Comparison of ENCODE assay signal across 8 cellular contexts in the genomic region with DNA sequence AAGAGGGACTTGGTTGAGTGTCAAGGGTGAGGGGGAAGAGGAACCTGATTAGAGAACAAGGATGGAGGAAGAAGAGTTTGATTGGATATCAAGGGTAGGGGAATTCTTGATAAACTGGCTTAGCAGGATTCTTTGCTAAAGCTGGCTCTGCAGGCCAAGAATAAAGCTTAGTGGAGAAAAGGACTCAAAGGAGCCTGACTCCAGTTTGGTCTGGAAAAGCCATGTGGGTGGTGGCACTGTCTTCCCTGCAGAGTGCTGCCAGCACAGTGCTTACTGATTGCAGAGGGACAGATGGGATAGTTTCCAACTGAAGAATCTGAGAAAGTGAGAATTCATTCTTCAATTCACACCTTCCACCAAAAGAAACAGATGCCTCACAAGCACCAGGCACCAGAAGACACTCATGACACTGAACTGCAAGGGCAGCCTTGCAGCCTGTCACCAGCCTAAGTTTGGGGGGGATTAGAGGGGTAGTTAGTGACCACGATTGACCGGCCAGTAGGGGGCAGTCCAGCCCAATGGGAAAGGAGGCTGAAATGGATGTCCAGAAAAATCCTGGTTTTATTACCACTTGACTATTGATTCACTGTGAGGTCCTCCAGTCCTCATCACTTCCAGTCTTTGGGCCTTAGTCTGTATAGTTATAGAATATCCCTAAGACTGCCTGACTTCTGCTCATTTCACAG.
DNase-seq lines count a peak whose midpoint lies in the region; ATAC-seq and TF ChIP-seq lines count a peak whose summit lies in the region.

No MANE protein-coding gene starts in this region.

- H3K4me1 ChIP-seq in foreskin keratinocyte = no peaks in the 10 kb centered on the region
- H3K4me1 ChIP-seq in effector memory CD4-positive, alpha-beta T cell (ENCODE audit: control insufficient read depth, insufficient read depth, low read length, poor library complexity, severe bottlenecking) = no peaks in the 10 kb centered on the region

- H3K9me3 ChIP-seq in effector memory CD4-positive, alpha-beta T cell (ENCODE audit: control insufficient read depth, low read length) = no peaks in the 10 kb centered on the region

- peaks cover 12% of the 10 kb centered on the region for H3K27me3 ChIP-seq in foreskin keratinocyte
- no peaks in the 10 kb centered on the region for H3K27me3 ChIP-seq in effector memory CD4-positive, alpha-beta T cell (replicated peaks; ENCODE audit: control insufficient read depth, insufficient read depth, low read length, poor library complexity, severe bottlenecking)

- ATAC-seq in foreskin keratinocyte = no peak
- ATAC-seq in HG02623 (IDR thresholded peaks at IDR 0.05; ENCODE audit: unreplicated experiment) = no peak

- H3K4me3 ChIP-seq in effector memory CD4-positive, alpha-beta T cell (ENCODE audit: insufficient read depth, low read depth, low read length, poor library complexity, severe bottlenecking) = no peak overlapping the region

- DNase-seq in 8988T (peak; percentile 46), NOMO-1 treated with dmso at 0.1 percent for 144 hours (lab: John Stamatoyannopoulos, UW; ENCODE audit: unreplicated experiment) (peak; percentile 2), foreskin keratinocyte (no peak), COLO829 (ENCODE audit: low spot score) (no peak)
- DNase-seq in effector memory CD4-positive, alpha-beta T cell = no peak
- no peak for DNase-seq in stimulated activated naive CD4-positive, alpha-beta T cell (lab: John Stamatoyannopoulos, UW)

- TF ChIP-seq CTCF in GM12874 (IDR thresholded peaks at IDR 0.05; ENCODE audit: insufficient read depth, low read depth, low read length) = peak; percentile 71
- TF ChIP-seq CTCF in foreskin keratinocyte (conservative IDR thresholded peaks at IDR 0.05) = peak; percentile 34

- no peak overlapping the region for H3K27ac ChIP-seq in foreskin keratinocyte
- H3K27ac ChIP-seq in effector memory CD4-positive, alpha-beta T cell (ENCODE audit: insufficient read depth, low read length, poor library complexity, severe bottlenecking) = no peak overlapping the region

- no peaks in the 10 kb centered on the region for H3K36me3 ChIP-seq in effector memory CD4-positive, alpha-beta T cell (ENCODE audit: control insufficient read depth, insufficient read depth, low read length)

Comparison
In these comparisons a context has a peak if more than half of its experiments do, and no peak if none do; other contexts are left out.
1. DNase-seq: peak in 8988T (single experiment) and NOMO-1 treated with dmso at 0.1 percent for 144 hours (single experiment); none in foreskin keratinocyte (0 of 2), effector memory CD4-positive, alpha-beta T cell (0 of 3), stimulated activated naive CD4-positive, alpha-beta T cell (0 of 6) and COLO829 (single experiment).